ENCODE assay signal across 25 cellular contexts in the genomic region with DNA sequence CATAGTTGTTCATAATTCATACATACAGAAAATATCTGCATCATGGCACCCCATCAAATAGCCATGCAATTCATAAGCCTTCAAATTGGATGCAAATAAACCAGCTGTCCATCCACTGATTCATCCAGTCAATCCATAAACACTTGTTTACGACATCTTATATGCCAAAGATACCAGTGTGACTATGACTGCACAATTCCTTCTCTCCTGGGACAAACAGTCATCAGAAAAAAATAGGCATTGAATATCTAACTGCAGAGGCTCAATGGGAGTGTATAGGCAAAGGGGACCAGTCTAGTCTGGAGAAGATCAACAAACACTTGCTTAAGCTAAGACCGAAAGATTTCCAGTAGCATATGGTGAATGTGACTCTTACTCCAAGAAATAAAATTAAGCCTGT.
"Had no signal": no experiment of that assay in that cellular context is flagged by ENCODE, and none has a peak within 500 bp of the region (broad histone marks: within the 10 kb centered on the region; RNA-seq: fewer than 3 reads in every experiment).

No MANE protein-coding gene starts in this region.

- H3K4me2 ChIP-seq: hepatocyte had no signal

- H3K9me3 ChIP-seq: left ventricle myocardium inferior, mucosa of descending colon, ovary, spleen, stomach, suprapubic skin, thoracic aorta, tibial artery, upper lobe of right lung had no signal

- H3K36me3 ChIP-seq: heart right ventricle, left ventricle myocardium inferior, ovary, stomach, suprapubic skin, thoracic aorta, tibial artery, upper lobe of right lung had no signal

- H3K4me3 ChIP-seq: heart right ventricle, hepatocyte, left ventricle myocardium inferior, lung, mucosa of descending colon, ovary, spleen, stomach, suprapubic skin, thoracic aorta, tibial artery, upper lobe of right lung had no signal

- H2AFZ ChIP-seq: hepatocyte had no signal

- H3K4me3 Mint-ChIP-seq: naive thymus-derived CD4-positive, alpha-beta T cell; natural killer cell treated with Interleukin-12 subunit alpha and Interleukin-12 subunit beta and Interleukin-15 and Interleukin-18, amount 100 ng/mL, for 72 hours; stimulated activated effector memory CD8-positive, alpha-beta T cell treated with anti-CD3 and anti-CD28 coated beads, Interleukin-12 subunit alpha, Interleukin-12 subunit beta, amount 100 ng/mL, for 72 hours had no signal

- H3K4me1 ChIP-seq: heart right ventricle, left ventricle myocardium inferior, spleen, suprapubic skin, tibial artery, upper lobe of right lung had no signal

- ATAC-seq: heart right ventricle; mucosa of descending colon; naive thymus-derived CD4-positive, alpha-beta T cell; natural killer cell treated with Interleukin-12 subunit alpha and Interleukin-12 subunit beta and Interleukin-15 and Interleukin-18, amount 100 ng/mL, for 72 hours; right cardiac atrium; sciatic nerve; stimulated activated effector memory CD8-positive, alpha-beta T cell treated with anti-CD3 and anti-CD28 coated beads, Interleukin-12 subunit alpha, Interleukin-12 subunit beta, amount 100 ng/mL, for 72 hours had no signal

- H3K27me3 ChIP-seq: heart right ventricle, hepatocyte, ovary, spleen, stomach, suprapubic skin, tibial artery, upper lobe of right lung had no signal

- H3K4me1 Mint-ChIP-seq: naive thymus-derived CD4-positive, alpha-beta T cell; stimulated activated effector memory CD8-positive, alpha-beta T cell treated with anti-CD3 and anti-CD28 coated beads, Interleukin-12 subunit alpha, Interleukin-12 subunit beta, amount 100 ng/mL, for 72 hours had no signal

- H3K9me3 Mint-ChIP-seq: natural killer cell treated with Interleukin-12 subunit alpha and Interleukin-12 subunit beta and Interleukin-15 and Interleukin-18, amount 100 ng/mL, for 72 hours; stimulated activated effector memory CD8-positive, alpha-beta T cell treated with anti-CD3 and anti-CD28 coated beads, Interleukin-12 subunit alpha, Interleukin-12 subunit beta, amount 100 ng/mL, for 72 hours had no signal

- DNase-seq: heart right ventricle; islet precursor cell; left ventricle myocardium inferior; midbrain; mucosa of descending colon; naive thymus-derived CD4-positive, alpha-beta T cell; ovary; retina; right cardiac atrium; small intestine; spleen; stimulated activated CD4-positive, alpha-beta T cell treated with anti-CD3 and anti-CD28 coated beads, Interleukin-4, amount 100 ng/mL, for 24 hours; stimulated activated naive CD4-positive, alpha-beta T cell; stomach; tibial artery; trophoblast cell; upper lobe of right lung had no signal

- H3K79me2 ChIP-seq: hepatocyte had no signal

- H3K27ac Mint-ChIP-seq: naive thymus-derived CD4-positive, alpha-beta T cell; natural killer cell treated with Interleukin-12 subunit alpha and Interleukin-12 subunit beta and Interleukin-15 and Interleukin-18, amount 100 ng/mL, for 72 hours; progenitor cell of endocrine pancreas; stimulated activated effector memory CD8-positive, alpha-beta T cell treated with anti-CD3 and anti-CD28 coated beads, Interleukin-12 subunit alpha, Interleukin-12 subunit beta, amount 100 ng/mL, for 72 hours had no signal

- H3K27ac ChIP-seq: heart right ventricle, hepatocyte, left ventricle myocardium inferior, ovary, spleen, stomach, suprapubic skin, thoracic aorta, tibial artery, upper lobe of right lung had no signal
